8 cellular contexts compared by ENCODE assay signal in genomic region chr17:38727661-38728220, GRCh38. TPM values are rescaled to one million over a fixed set of nuclear protein-coding genes. Genes with fewer than 3 reads are reported as not detected.
DNase-seq lines count a peak whose midpoint lies in the region; ATAC-seq lines count a peak whose summit lies in the region.

No MANE protein-coding gene starts in this region.

- peak; percentile 61 to 64 for ATAC-seq in activated T-cell treated with anti-CD3 and anti-CD28 coated beads, Interleukin-2, amount 50 U/mL, for 72 hours (replicated peaks in 1 of 2)
- peak; percentile 64 to 75 for ATAC-seq in natural killer cell treated with Interleukin-12 subunit alpha and Interleukin-12 subunit beta and Interleukin-15 and Interleukin-18, amount 100 ng/mL, for 72 hours
- no peak for ATAC-seq in HG03108 (IDR thresholded peaks at IDR 0.05; ENCODE audit: unreplicated experiment)
- no peak for ATAC-seq in HG02678 (IDR thresholded peaks at IDR 0.05; ENCODE audit: unreplicated experiment)

- no peak overlapping the region for H3K9ac ChIP-seq in SK-N-MC (ENCODE audit: insufficient read length)

- no peaks in the 10 kb centered on the region; the same call in 1 of the 2 replicates for H3K36me3 ChIP-seq in SK-N-MC (ENCODE audit: insufficient read depth, low read length)

- peaks cover 0 to 3% of the 10 kb centered on the region in 2 donors for H3K9me3 Mint-ChIP-seq in activated T-cell treated with anti-CD3 and anti-CD28 coated beads, Interleukin-2, amount 50 U/mL, for 72 hours
- no peaks in the 10 kb centered on the region for H3K9me3 Mint-ChIP-seq in natural killer cell treated with Interleukin-12 subunit alpha and Interleukin-12 subunit beta and Interleukin-15 and Interleukin-18, amount 100 ng/mL, for 72 hours
- no peaks in the 10 kb centered on the region for H3K9me3 Mint-ChIP-seq in stimulated activated naive CD8-positive, alpha-beta T cell treated with anti-CD3 and anti-CD28 coated beads, Interleukin-15, Interleukin-2, amounts not matched to agents 100 ng/mL and 50 ng/mL, for 24 hours

- peak overlapping the region; percentile 54 for H3K27ac ChIP-seq in SK-N-MC

- peaks cover 4 to 6% of the 10 kb centered on the region in 2 donors for H3K36me3 Mint-ChIP-seq in activated T-cell treated with anti-CD3 and anti-CD28 coated beads, Interleukin-2, amount 50 U/mL, for 72 hours (ENCODE audit: insufficient read depth in 2 of 2)
- H3K36me3 Mint-ChIP-seq in natural killer cell treated with Interleukin-12 subunit alpha and Interleukin-12 subunit beta and Interleukin-15 and Interleukin-18, amount 100 ng/mL, for 72 hours: no peaks in the 10 kb centered on the region
- peaks cover 32% of the 10 kb centered on the region for H3K36me3 Mint-ChIP-seq in stimulated activated naive CD8-positive, alpha-beta T cell treated with anti-CD3 and anti-CD28 coated beads, Interleukin-15, Interleukin-2, amounts not matched to agents 100 ng/mL and 50 ng/mL, for 24 hours (ENCODE audit: low read depth)

- H3K4me3 ChIP-seq in SK-N-MC: no peak overlapping the region

- no peaks in the 10 kb centered on the region for H3K27me3 Mint-ChIP-seq in activated T-cell treated with anti-CD3 and anti-CD28 coated beads, Interleukin-2, amount 50 U/mL, for 72 hours (ENCODE audit: low read depth)
- H3K27me3 Mint-ChIP-seq in natural killer cell treated with Interleukin-12 subunit alpha and Interleukin-12 subunit beta and Interleukin-15 and Interleukin-18, amount 100 ng/mL, for 72 hours: no peaks in the 10 kb centered on the region
- H3K27me3 Mint-ChIP-seq in stimulated activated naive CD8-positive, alpha-beta T cell treated with anti-CD3 and anti-CD28 coated beads, Interleukin-15, Interleukin-2, amounts not matched to agents 100 ng/mL and 50 ng/mL, for 24 hours: no peaks in the 10 kb centered on the region

- H3K4me1 Mint-ChIP-seq in activated T-cell treated with anti-CD3 and anti-CD28 coated beads, Interleukin-2, amount 50 U/mL, for 72 hours (ENCODE audit: low read depth): peaks cover 78% of the 10 kb centered on the region
- H3K4me1 Mint-ChIP-seq in natural killer cell treated with Interleukin-12 subunit alpha and Interleukin-12 subunit beta and Interleukin-15 and Interleukin-18, amount 100 ng/mL, for 72 hours (ENCODE audit: low read depth in 2 of 2): peaks cover 55 to 72% of the 10 kb centered on the region in 2 donors
- H3K4me1 Mint-ChIP-seq in stimulated activated naive CD8-positive, alpha-beta T cell treated with anti-CD3 and anti-CD28 coated beads, Interleukin-15, Interleukin-2, amounts not matched to agents 100 ng/mL and 50 ng/mL, for 24 hours (ENCODE audit: low read depth): peaks cover 84% of the 10 kb centered on the region

- H3K27ac Mint-ChIP-seq in activated T-cell treated with anti-CD3 and anti-CD28 coated beads, Interleukin-2, amount 50 U/mL, for 72 hours: peak overlapping the region; percentile 99
- peak overlapping the region; percentile 94 to 98 for H3K27ac Mint-ChIP-seq in natural killer cell treated with Interleukin-12 subunit alpha and Interleukin-12 subunit beta and Interleukin-15 and Interleukin-18, amount 100 ng/mL, for 72 hours
- peak overlapping the region; percentile 97 for H3K27ac Mint-ChIP-seq in stimulated activated naive CD8-positive, alpha-beta T cell treated with anti-CD3 and anti-CD28 coated beads, Interleukin-15, Interleukin-2, amounts not matched to agents 100 ng/mL and 50 ng/mL, for 24 hours

- no peaks in the 10 kb centered on the region for H3K9me3 ChIP-seq in SK-N-MC (ENCODE audit: low read depth, low read length)

- DNase-seq in SK-N-MC (ENCODE audit: low read depth, low spot score) (no peak), GDM1 (lab: John Stamatoyannopoulos, UW) (no peak), NCI-H748 treated with DMSO at 0.1 percent for 48 hours (lab: John Stamatoyannopoulos, UW) (no peak)
- DNase-seq in activated T-cell treated with anti-CD3 and anti-CD28 coated beads, Interleukin-2, amount 50 U/mL, for 72 hours: peak; percentile 82 to 88
- DNase-seq in natural killer cell treated with Interleukin-12 subunit alpha and Interleukin-12 subunit beta and Interleukin-15 and Interleukin-18, amount 100 ng/mL, for 72 hours (ENCODE audit: low spot score): peak; percentile 91

- H3K4me3 Mint-ChIP-seq in activated T-cell treated with anti-CD3 and anti-CD28 coated beads, Interleukin-2, amount 50 U/mL, for 72 hours: peak overlapping the region; percentile 90 to 93
- peak overlapping the region; percentile 83 for H3K4me3 Mint-ChIP-seq in natural killer cell treated with Interleukin-12 subunit alpha and Interleukin-12 subunit beta and Interleukin-15 and Interleukin-18, amount 100 ng/mL, for 72 hours
- H3K4me3 Mint-ChIP-seq in stimulated activated naive CD8-positive, alpha-beta T cell treated with anti-CD3 and anti-CD28 coated beads, Interleukin-15, Interleukin-2, amounts not matched to agents 100 ng/mL and 50 ng/mL, for 24 hours: peak overlapping the region; percentile 82

RNA-seq across cellular contexts. Expression of gene CISD3, which starts 2.4 kb away (rescaled TPM):
- total RNA-seq in activated T-cell treated with anti-CD3 and anti-CD28 coated beads, Interleukin-2, amount 50 U/mL, for 72 hours: 10 to 100 TPM; 25.5 to 27.8 TPM
- total RNA-seq in natural killer cell treated with Interleukin-12 subunit alpha and Interleukin-12 subunit beta and Interleukin-15 and Interleukin-18, amount 100 ng/mL, for 72 hours: 10 to 100 TPM; 48.3 to 58.7 TPM

RNA-seq across cellular contexts. Expression of gene PCGF2, which starts 20.4 kb away (rescaled TPM):
- 1 to 10 TPM; 2.7 to 7.7 TPM for total RNA-seq in activated T-cell treated with anti-CD3 and anti-CD28 coated beads, Interleukin-2, amount 50 U/mL, for 72 hours
- not detected for total RNA-seq in natural killer cell treated with Interleukin-12 subunit alpha and Interleukin-12 subunit beta and Interleukin-15 and Interleukin-18, amount 100 ng/mL, for 72 hours

RNA-seq across cellular contexts. Expression of gene MLLT6, which starts 22.7 kb away (rescaled TPM):
- total RNA-seq in activated T-cell treated with anti-CD3 and anti-CD28 coated beads, Interleukin-2, amount 50 U/mL, for 72 hours: 100 to 1,000 TPM; 251 to 263 TPM
- 100 to 1,000 TPM; 319 to 324 TPM for total RNA-seq in natural killer cell treated with Interleukin-12 subunit alpha and Interleukin-12 subunit beta and Interleukin-15 and Interleukin-18, amount 100 ng/mL, for 72 hours

RNA-seq across cellular contexts. Expression of gene PSMB3, which starts 24.8 kb away (rescaled TPM):
- 100 to 1,000 TPM; 182 to 190 TPM for total RNA-seq in activated T-cell treated with anti-CD3 and anti-CD28 coated beads, Interleukin-2, amount 50 U/mL, for 72 hours
- 100 to 1,000 TPM; 288 to 306 TPM for total RNA-seq in natural killer cell treated with Interleukin-12 subunit alpha and Interleukin-12 subunit beta and Interleukin-15 and Interleukin-18, amount 100 ng/mL, for 72 hours

RNA-seq across cellular contexts. Expression of gene EPOP, which starts 53.0 kb away (rescaled TPM):
- total RNA-seq in activated T-cell treated with anti-CD3 and anti-CD28 coated beads, Interleukin-2, amount 50 U/mL, for 72 hours: 10 to 100 TPM; 30.3 to 37.4 TPM
- total RNA-seq in natural killer cell treated with Interleukin-12 subunit alpha and Interleukin-12 subunit beta and Interleukin-15 and Interleukin-18, amount 100 ng/mL, for 72 hours: 10 to 100 TPM; 20.5 to 41.0 TPM

Comparison
In these comparisons a context has a peak if more than half of its experiments do, and no peak if none do; other contexts are left out.
1. DNase-seq: peak in activated T-cell treated with anti-CD3 and anti-CD28 coated beads, Interleukin-2, amount 50 U/mL, for 72 hours (2 of 2) and natural killer cell treated with Interleukin-12 subunit alpha and Interleukin-12 subunit beta and Interleukin-15 and Interleukin-18, amount 100 ng/mL, for 72 hours (single experiment); none in SK-N-MC (single experiment), GDM1 (single experiment) and NCI-H748 treated with DMSO at 0.1 percent for 48 hours (single experiment).
2. ATAC-seq: peak in activated T-cell treated with anti-CD3 and anti-CD28 coated beads, Interleukin-2, amount 50 U/mL, for 72 hours (2 of 2) and natural killer cell treated with Interleukin-12 subunit alpha and Interleukin-12 subunit beta and Interleukin-15 and Interleukin-18, amount 100 ng/mL, for 72 hours (2 of 2); none in HG03108 (single experiment) and HG02678 (single experiment).
3. Peak in every context shown above with its lines, with median percentiles within 50 percentile points of each other: H3K27ac Mint-ChIP-seq and H3K4me3 Mint-ChIP-seq.